In genomic region chr1:246726881-246727280, GRCh38 we compare ENCODE assay signal across 1 cellular context.
TF ChIP-seq lines count a peak whose summit lies in the region.

No MANE protein-coding gene starts in this region.

TF ChIP-seq in K562, 482 proteins besides CTCF, POLR2A, EP300 and RAD21 (continued from another document):
- TF ChIP-seq CREB3L1 (IDR thresholded peaks at IDR 0.05; ENCODE audit: borderline replicate concordance, low read depth), result no peak
- TF ChIP-seq ZNF740 (CRISPR knock-in tag; IDR thresholded peaks at IDR 0.05), result no peak
- no peak for TF ChIP-seq ZNF740 (tag; IDR thresholded peaks at IDR 0.05)
- TF ChIP-seq SRF (CRISPR knock-in tag; IDR thresholded peaks at IDR 0.05), result no peak
- TF ChIP-seq SUPT5H (IDR thresholded peaks at IDR 0.05), result no peak
- TF ChIP-seq HINFP (tag; conservative IDR thresholded peaks at IDR 0.05; ENCODE audit: low read depth), result no peak
- no peak for TF ChIP-seq FOXJ3 (CRISPR knock-in tag; IDR thresholded peaks at IDR 0.05)
- no peak for TF ChIP-seq POLR2AphosphoS2 (IDR thresholded peaks at IDR 0.05; ENCODE audit: low read length)
- TF ChIP-seq SMARCC2 (IDR thresholded peaks at IDR 0.05; ENCODE audit: low read depth), result no peak
